ENCODE assay signal across 31 cellular contexts in genomic region chr4:136755531-136755916, GRCh38.
"Had no signal": no experiment of that assay in that cellular context is flagged by ENCODE, and none has a peak within 500 bp of the region (broad histone marks: within the 10 kb centered on the region; RNA-seq: fewer than 3 reads in every experiment).

No MANE protein-coding gene starts in this region.

- H3K27ac ChIP-seq: adrenal gland, ascending aorta, body of pancreas, brain microvascular endothelial cell, breast epithelium, cardiac muscle cell had no signal

- DNase-seq: activated effector memory CD4-positive, alpha-beta T cell treated with anti-CD3 and anti-CD28 coated beads, Interleukin-2, amount 50 U/mL, for 16 hours; activated effector memory CD4-positive, alpha-beta T cell treated with Interleukin-2 at 50 U/mL for 16 hours; activated gamma-delta T cell; activated gamma-delta T cell treated with Interleukin-2 at 50 U/mL for 16 hours; activated naive CD4-positive, alpha-beta T cell; activated naive CD4-positive, alpha-beta T cell treated with anti-CD3 and anti-CD28 coated beads for 36 hours; activated naive CD4-positive, alpha-beta T cell treated with anti-CD3 and anti-CD28 coated beads, Interleukin-2, amount 10 ng/mL, durations not matched to agents 7 days and 5 days; activated naive CD4-positive, alpha-beta T cell treated with anti-CD3 and anti-CD28 coated beads, Interleukin-2, amount 50 U/mL, for 16 hours; activated naive CD4-positive, alpha-beta T cell treated with Interleukin-2 at 50 U/mL for 16 hours; activated naive CD8-positive, alpha-beta T cell treated with anti-CD3 and anti-CD28 coated beads for 36 hours; activated naive CD8-positive, alpha-beta T cell treated with anti-CD3 and anti-CD28 coated beads, Interleukin-2, amount 10 ng/mL, durations not matched to agents 7 days and 5 days; activated naive CD8-positive, alpha-beta T cell treated with anti-CD3 and anti-CD28 coated beads, Interleukin-2, amount 50 U/mL, for 24 hours; activated T-cell treated with anti-CD3 and anti-CD28 coated beads, Interleukin-2, amount 50 U/mL, for 24 hours; activated T-cell treated with anti-CD3 and anti-CD28 coated beads, Interleukin-2, amount 50 U/mL, for 4 hours; activated T-cell treated with anti-CD3 and anti-CD28 coated beads, Interleukin-2, amount 50 U/mL, for 48 hours; activated T-cell treated with anti-CD3 and anti-CD28 coated beads, Interleukin-2, amount 50 U/mL, for 72 hours; adrenal gland; amniotic stem cell; amygdala; anterior cingulate cortex; aorta; body of pancreas; brain microvascular endothelial cell; caudate nucleus; central memory CD4-positive, alpha-beta T cell; cerebellar nuclear complex had no signal

- H3K36me3 ChIP-seq: adrenal gland, ascending aorta, brain microvascular endothelial cell, breast epithelium, cardiac muscle cell had no signal

- H3K27me3 ChIP-seq: adrenal gland, ascending aorta, body of pancreas, brain microvascular endothelial cell, breast epithelium, cardiac muscle cell had no signal

- H3K4me1 ChIP-seq: adrenal gland, ascending aorta, body of pancreas, breast epithelium had no signal

- H3K9me3 ChIP-seq: adrenal gland, ascending aorta, body of pancreas, breast epithelium had no signal

- H3K4me3 ChIP-seq: adrenal gland, ascending aorta, body of pancreas, breast epithelium, cardiac muscle cell had no signal

- ATAC-seq: activated naive CD4-positive, alpha-beta T cell treated with anti-CD3 and anti-CD28 coated beads, Interleukin-2, amount 50 U/mL, for 72 hours; activated naive CD8-positive, alpha-beta T cell treated with anti-CD3 and anti-CD28 coated beads, Interleukin-2, amount 50 U/mL, for 24 hours; activated T-cell treated with anti-CD3 and anti-CD28 coated beads, Interleukin-2, amount 50 U/mL, for 4 hours; activated T-cell treated with anti-CD3 and anti-CD28 coated beads, Interleukin-2, amount 50 U/mL, for 72 hours; activated T-helper 17 cell treated with anti-CD3 and anti-CD28 coated beads, Interleukin-2, amount 50 U/mL, for 72 hours; body of pancreas had no signal
